8 cellular contexts compared by ENCODE assay signal in the genomic region with DNA sequence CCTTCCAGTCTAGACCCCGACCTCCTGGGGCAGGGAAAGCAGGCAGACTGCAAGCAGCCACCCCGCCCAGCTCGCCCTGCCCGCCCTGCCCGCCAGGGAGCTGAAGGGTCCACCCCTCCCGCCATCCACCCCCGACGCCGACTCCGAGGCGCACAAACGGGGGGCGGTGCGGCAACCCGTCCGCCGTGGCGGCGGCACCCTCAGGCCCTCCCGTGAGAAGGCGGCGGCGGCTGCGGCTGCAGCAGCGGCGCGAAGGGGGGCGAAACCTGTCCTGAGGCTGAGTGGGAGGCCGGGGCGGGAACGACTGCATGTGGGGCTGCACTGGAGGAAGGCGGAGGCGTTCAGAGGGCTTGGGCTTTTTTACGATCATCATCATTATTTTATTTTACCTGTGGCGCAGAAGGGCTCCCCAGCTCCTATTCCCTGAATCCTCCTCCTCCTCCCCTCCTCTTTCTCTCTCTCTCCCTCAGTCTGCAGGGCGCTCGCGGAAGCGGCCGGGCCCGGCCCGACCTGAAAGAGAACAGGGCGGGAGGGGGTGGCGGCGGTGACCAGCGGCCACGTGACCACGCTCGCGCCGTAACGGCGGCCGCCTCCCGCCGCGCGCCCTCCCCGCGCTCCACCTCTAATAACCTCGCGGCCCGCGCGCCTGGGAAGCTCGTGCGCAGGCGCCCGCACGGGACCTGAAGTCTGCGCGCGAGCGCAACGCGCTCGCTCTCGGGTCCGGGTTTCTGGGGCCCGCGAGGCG.
A peak's percentile ranks its signal among the peaks of the same experiment; 100 is the strongest.
DNase-seq lines count a peak whose midpoint lies in the region; ATAC-seq and TF ChIP-seq lines count a peak whose summit lies in the region.

Gene TBC1D5 (minus strand): TSS at position 540 of the 745 bp plus-strand sequence. CDS start 234,061 bp downstream, outside the sequence.

- H3K27me3 Mint-ChIP-seq in nephron (ENCODE audit: low read depth): peaks cover 7% of the 10 kb centered on the region
- H3K27me3 Mint-ChIP-seq in stimulated activated naive CD8-positive, alpha-beta T cell treated with anti-CD3 and anti-CD28 coated beads, Interleukin-15, Interleukin-2, amounts not matched to agents 100 ng/mL and 50 ng/mL, for 24 hours: no peaks in the 10 kb centered on the region

- H3K4me3 Mint-ChIP-seq in nephron: peak within 1 kb of the TSS; percentile 94 to 98 (median 95)
- peak within 1 kb of the TSS; percentile 92 for H3K4me3 Mint-ChIP-seq in stimulated activated naive CD8-positive, alpha-beta T cell treated with anti-CD3 and anti-CD28 coated beads, Interleukin-15, Interleukin-2, amounts not matched to agents 100 ng/mL and 50 ng/mL, for 24 hours

- H3K9me3 Mint-ChIP-seq in nephron: peaks cover 2% of the 10 kb centered on the region
- no peaks in the 10 kb centered on the region for H3K9me3 Mint-ChIP-seq in stimulated activated naive CD8-positive, alpha-beta T cell treated with anti-CD3 and anti-CD28 coated beads, Interleukin-15, Interleukin-2, amounts not matched to agents 100 ng/mL and 50 ng/mL, for 24 hours

- ATAC-seq in GM21723 (IDR thresholded peaks at IDR 0.05; ENCODE audit: unreplicated experiment): peak; percentile 73

- DNase-seq in DMS79 (lab: John Stamatoyannopoulos, UW) (peak; percentile 81), KG1 (lab: John Stamatoyannopoulos, UW) (peak; percentile 95), RPMI8226 (peak; percentile 98), fibroblast of peridontal ligament (ENCODE audit: extremely low read depth) (peak; percentile 97)
- peak; percentile 76 to 84 for DNase-seq in activated T-helper 1 cell treated with anti-CD3 and anti-CD28 coated beads, Interleukin-2, amount 50 U/mL, for 16 hours (ENCODE audit: low read depth in 1 of 2, low spot score in 1 of 2)

- TF ChIP-seq CTCF in nephron (IDR thresholded peaks at IDR 0.05; ENCODE audit: unreplicated experiment in 3 of 3): no peak

- H3K27ac Mint-ChIP-seq in nephron: peak within 1 kb of the TSS; percentile 96 to 100 (median 100)
- peak within 1 kb of the TSS; percentile 98 for H3K27ac Mint-ChIP-seq in stimulated activated naive CD8-positive, alpha-beta T cell treated with anti-CD3 and anti-CD28 coated beads, Interleukin-15, Interleukin-2, amounts not matched to agents 100 ng/mL and 50 ng/mL, for 24 hours

- H3K4me1 Mint-ChIP-seq in nephron: peaks cover 57% of the 10 kb centered on the region
- peaks cover 60% of the 10 kb centered on the region for H3K4me1 Mint-ChIP-seq in stimulated activated naive CD8-positive, alpha-beta T cell treated with anti-CD3 and anti-CD28 coated beads, Interleukin-15, Interleukin-2, amounts not matched to agents 100 ng/mL and 50 ng/mL, for 24 hours (ENCODE audit: low read depth)

- no peaks in the 10 kb centered on the region for H3K36me3 Mint-ChIP-seq in nephron (ENCODE audit: low read depth)
- peaks cover 12% of the 10 kb centered on the region for H3K36me3 Mint-ChIP-seq in stimulated activated naive CD8-positive, alpha-beta T cell treated with anti-CD3 and anti-CD28 coated beads, Interleukin-15, Interleukin-2, amounts not matched to agents 100 ng/mL and 50 ng/mL, for 24 hours (ENCODE audit: low read depth)

Comparison
In these comparisons a context has a peak if more than half of its experiments do, and no peak if none do; other contexts are left out.
1. Peak in every context shown above with its lines: DNase-seq and ATAC-seq.